In genomic region chr9:129624947-129625346, GRCh38 we compare ENCODE assay signal across 8 cellular contexts. TPM values are rescaled to one million over a fixed set of nuclear protein-coding genes. Genes with fewer than 3 reads are reported as not detected.
DNase-seq lines count a peak whose midpoint lies in the region; ATAC-seq, FAIRE-seq and TF ChIP-seq lines count a peak whose summit lies in the region.

No MANE protein-coding gene starts in this region.

- peaks cover 6% of the 10 kb centered on the region for H3K27me3 Mint-ChIP-seq in activated T-helper 17 cell treated with anti-CD3 and anti-CD28 coated beads, Interleukin-2, amount 50 U/mL, for 72 hours
- peaks cover 7 to 11% of the 10 kb centered on the region in 2 donors for H3K27me3 Mint-ChIP-seq in natural killer cell (ENCODE audit: low read depth in 2 of 2)

- TF ChIP-seq CTCF in NB4 (IDR thresholded peaks at IDR 0.05; ENCODE audit: low read depth, low read length), result no peak
- TF ChIP-seq CTCF in natural killer cell (IDR thresholded peaks at IDR 0.05), result no peak

- H3K9me3 Mint-ChIP-seq in activated T-helper 17 cell treated with anti-CD3 and anti-CD28 coated beads, Interleukin-2, amount 50 U/mL, for 72 hours, result no peaks in the 10 kb centered on the region
- no peaks in the 10 kb centered on the region for H3K9me3 Mint-ChIP-seq in natural killer cell

- H3K4me3 ChIP-seq in NB4 (ENCODE audit: low read depth, low read length), result peak overlapping the region; percentile 96

- peak; percentile 88 for DNase-seq in GF-D8 (lab: John Stamatoyannopoulos, UW)
- peak; percentile 92 for DNase-seq in NB4 (ENCODE audit: low read depth)
- no peak for DNase-seq in natural killer cell
- DNase-seq in cortex of kidney (lab: John Stamatoyannopoulos, UW), result no peak
- no peak for DNase-seq in GM19239 (ENCODE audit: insufficient read length, low spot score)
- no peak for DNase-seq in substantia nigra (lab: John Stamatoyannopoulos, UW)

- peak; percentile 37 for ATAC-seq in activated T-helper 17 cell treated with anti-CD3 and anti-CD28 coated beads, Interleukin-2, amount 50 U/mL, for 72 hours (replicated peaks)
- peak in 1 of 3 donors; percentile 8 for ATAC-seq in natural killer cell
- ATAC-seq in HG02678 (IDR thresholded peaks at IDR 0.05; ENCODE audit: unreplicated experiment), result no peak

- H3K36me3 Mint-ChIP-seq in activated T-helper 17 cell treated with anti-CD3 and anti-CD28 coated beads, Interleukin-2, amount 50 U/mL, for 72 hours (ENCODE audit: low read depth), result peaks cover 40% of the 10 kb centered on the region
- no peaks in the 10 kb centered on the region for H3K36me3 Mint-ChIP-seq in natural killer cell

- FAIRE-seq in GM19239 (lab: Jason Lieb, UNC), result no peak

- peaks cover 23% of the 10 kb centered on the region for H3K4me1 Mint-ChIP-seq in activated T-helper 17 cell treated with anti-CD3 and anti-CD28 coated beads, Interleukin-2, amount 50 U/mL, for 72 hours
- peaks cover 40 to 42% of the 10 kb centered on the region in 2 donors for H3K4me1 Mint-ChIP-seq in natural killer cell

- peak overlapping the region; percentile 89 for H3K4me3 Mint-ChIP-seq in activated T-helper 17 cell treated with anti-CD3 and anti-CD28 coated beads, Interleukin-2, amount 50 U/mL, for 72 hours
- peak overlapping the region; percentile 84 for H3K4me3 Mint-ChIP-seq in natural killer cell

- peak overlapping the region; percentile 87 for H3K27ac Mint-ChIP-seq in activated T-helper 17 cell treated with anti-CD3 and anti-CD28 coated beads, Interleukin-2, amount 50 U/mL, for 72 hours
- H3K27ac Mint-ChIP-seq in natural killer cell, result peak overlapping the region; percentile 56 to 93

- intact Hi-C loops in natural killer cell (cut with micrococcal nuclease), result loop anchor here (1.0 kb wide), 1 partner anchor 494 kb away; no protein-coding TSS in a partner anchor

- TF ChIP-seq POLR2A in NB4 (IDR thresholded peaks at IDR 0.05; ENCODE audit: extremely low read depth, insufficient read length), result peak; percentile 22

- H3K27ac ChIP-seq in substantia nigra (ENCODE audit: low read depth, low read length, poor library complexity, severe bottlenecking), result no peak overlapping the region

RNA-seq across cellular contexts. Expression of gene NTMT1, which starts 1.0 kb away (rescaled TPM):
- 10 to 100 TPM; 27.2 to 61.1 TPM for total RNA-seq in activated T-helper 17 cell treated with anti-CD3 and anti-CD28 coated beads, Interleukin-2, amount 50 U/mL, for 72 hours
- total RNA-seq in natural killer cell, result 10 to 100 TPM; 17.1 to 23.5 (median 17.1) TPM

RNA-seq across cellular contexts. Expression of gene C9orf50, which starts 4.0 kb away (rescaled TPM):
- total RNA-seq in activated T-helper 17 cell treated with anti-CD3 and anti-CD28 coated beads, Interleukin-2, amount 50 U/mL, for 72 hours, result not detected
- not detected for total RNA-seq in natural killer cell

RNA-seq across cellular contexts. Expression of gene ASB6, which starts 17.0 kb away (rescaled TPM):
- 10 to 100 TPM; 12.3 to 26.4 TPM for total RNA-seq in activated T-helper 17 cell treated with anti-CD3 and anti-CD28 coated beads, Interleukin-2, amount 50 U/mL, for 72 hours
- total RNA-seq in natural killer cell, result 10 to 100 TPM; 21.9 to 35.4 (median 32.4) TPM

RNA-seq across cellular contexts. Expression of gene PRRX2, which starts 40.5 kb away (rescaled TPM):
- under 1 TPM in 1 of 2 donors, not detected in 1; 0.32 TPM for total RNA-seq in activated T-helper 17 cell treated with anti-CD3 and anti-CD28 coated beads, Interleukin-2, amount 50 U/mL, for 72 hours
- not detected for total RNA-seq in natural killer cell

Comparison
In these comparisons a context has a peak if more than half of its experiments do, and no peak if none do; other contexts are left out.
1. DNase-seq: peak in GF-D8 (single experiment) and NB4 (single experiment); none in natural killer cell (single experiment), cortex of kidney (single experiment), GM19239 (single experiment) and substantia nigra (0 of 49).